8 cellular contexts compared by ENCODE assay signal in the genomic region with DNA sequence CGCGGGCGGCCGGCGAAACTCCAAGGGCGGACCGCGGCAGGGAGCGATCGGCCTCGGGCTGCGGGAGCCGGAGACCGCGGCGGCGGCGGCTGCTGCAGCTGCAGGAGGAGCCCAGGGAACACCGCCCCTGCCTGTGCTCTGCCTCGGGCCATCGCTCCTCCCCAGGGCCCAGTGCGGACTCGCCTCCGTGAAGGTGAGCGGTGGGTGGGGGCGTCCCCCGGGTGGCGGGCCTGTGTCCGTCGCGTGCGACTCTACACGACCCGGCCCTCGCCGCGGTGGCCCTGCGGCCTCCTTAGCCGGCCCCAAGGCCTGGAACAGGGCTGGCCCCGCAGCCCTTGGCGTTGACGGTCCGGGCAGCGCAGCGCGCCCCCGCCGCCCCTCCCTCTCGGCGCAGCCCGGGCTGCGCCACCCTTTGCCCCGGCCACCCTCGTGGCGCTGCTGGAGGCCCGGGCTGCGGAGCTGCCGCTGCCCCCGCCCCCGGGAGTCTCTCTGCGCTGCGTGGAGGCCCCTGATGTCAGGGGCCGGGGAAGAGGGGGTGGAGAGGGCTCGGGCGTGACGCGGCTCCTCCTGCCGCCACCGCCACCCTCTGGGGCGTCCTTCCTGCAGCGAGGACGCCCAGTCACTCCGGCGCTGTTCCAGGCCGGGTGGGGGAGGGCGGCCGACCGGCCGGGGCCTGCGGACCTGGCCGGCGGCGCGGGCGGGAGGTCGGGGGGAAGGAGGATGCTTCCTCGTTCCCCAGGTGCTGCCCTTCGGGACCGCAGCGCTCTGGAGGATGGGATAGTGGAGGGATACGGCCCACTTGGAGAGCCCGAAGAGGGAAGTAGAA. TPM values are rescaled to one million over a fixed set of nuclear protein-coding genes. Genes with fewer than 3 reads are reported as not detected.
DNase-seq lines count a peak whose midpoint lies in the region; ATAC-seq and TF ChIP-seq lines count a peak whose summit lies in the region.

No MANE protein-coding gene starts in this region.

- CTCF ChIA-PET in activated naive CD4-positive, alpha-beta T cell treated with anti-CD3 and anti-CD28 coated beads for 36 hours (lab: Charles Lee) = interaction anchor here (1.5 kb wide), 1 partner anchor 78 kb away, joined by 3 read pairs; no protein-coding TSS in a partner anchor

- peak; percentile 78 for DNase-seq in AG08395 (ENCODE audit: low spot score)
- peak; percentile 69 for DNase-seq in activated naive CD4-positive, alpha-beta T cell treated with anti-CD3 and anti-CD28 coated beads for 36 hours
- DNase-seq in Right ventricle myocardium superior = peak; percentile 82
- DNase-seq in pons (ENCODE audit: low spot score) = peak; percentile 34
- DNase-seq in type B pancreatic cell (ENCODE audit: extremely low spot score, unreplicated experiment) = peak; percentile 71

- peak overlapping the region; percentile 77 for H3K4me3 Mint-ChIP-seq in activated naive CD4-positive, alpha-beta T cell treated with anti-CD3 and anti-CD28 coated beads for 36 hours
- peak overlapping the region; percentile 92 for H3K4me3 Mint-ChIP-seq in type B pancreatic cell

- intact Hi-C loops in activated naive CD4-positive, alpha-beta T cell treated with anti-CD3 and anti-CD28 coated beads for 36 hours (cut with micrococcal nuclease) = loop anchor here (1.0 to 5.0 kb wide), 8 partner anchors 30 to 999 kb away; partner anchors contain the start of genes AKAP1, MKS1, MRPS23 and SRSF1
- intact Hi-C loops in Right ventricle myocardium superior (cut with DNase I) = loop anchor here (2.0 kb wide), 1 partner anchor 77 kb away; the partner anchor contains the start of gene SRSF1

- peaks cover 11% of the 10 kb centered on the region for H3K36me3 Mint-ChIP-seq in activated naive CD4-positive, alpha-beta T cell treated with anti-CD3 and anti-CD28 coated beads for 36 hours (ENCODE audit: low read depth)
- H3K36me3 Mint-ChIP-seq in type B pancreatic cell = peaks cover 31% of the 10 kb centered on the region

- peak; percentile 48 for TF ChIP-seq POLR2A in Raji (IDR thresholded peaks at IDR 0.05; ENCODE audit: insufficient read depth, low read depth, low read length)

- H3K27ac Mint-ChIP-seq in activated naive CD4-positive, alpha-beta T cell treated with anti-CD3 and anti-CD28 coated beads for 36 hours = peak overlapping the region; percentile 69
- H3K27ac Mint-ChIP-seq in type B pancreatic cell = peak overlapping the region; percentile 83

- ATAC-seq in GM19023 (IDR thresholded peaks at IDR 0.05; ENCODE audit: unreplicated experiment) (peak; percentile 56), HG03175 (IDR thresholded peaks at IDR 0.05; ENCODE audit: unreplicated experiment) (peak; percentile 51), Right ventricle myocardium superior (ENCODE audit: poor library complexity) (peak; percentile 78)

- peaks cover 43% of the 10 kb centered on the region for H3K4me1 Mint-ChIP-seq in activated naive CD4-positive, alpha-beta T cell treated with anti-CD3 and anti-CD28 coated beads for 36 hours (ENCODE audit: low read depth)
- peaks cover 51% of the 10 kb centered on the region for H3K4me1 Mint-ChIP-seq in type B pancreatic cell (ENCODE audit: unreplicated experiment)

- no peaks in the 10 kb centered on the region for H3K9me3 Mint-ChIP-seq in activated naive CD4-positive, alpha-beta T cell treated with anti-CD3 and anti-CD28 coated beads for 36 hours
- H3K9me3 Mint-ChIP-seq in type B pancreatic cell = no peaks in the 10 kb centered on the region

- no peaks in the 10 kb centered on the region for H3K27me3 Mint-ChIP-seq in activated naive CD4-positive, alpha-beta T cell treated with anti-CD3 and anti-CD28 coated beads for 36 hours (ENCODE audit: low read depth)
- H3K27me3 Mint-ChIP-seq in type B pancreatic cell = peaks cover 11% of the 10 kb centered on the region

- no peak for TF ChIP-seq CTCF in type B pancreatic cell (conservative IDR thresholded peaks at IDR 0.05)

RNA-seq across cellular contexts. Expression of gene DYNLL2, which starts 0.5 kb away (rescaled TPM):
- total RNA-seq in activated naive CD4-positive, alpha-beta T cell treated with anti-CD3 and anti-CD28 coated beads for 36 hours = 10 to 100 TPM; 19.1 to 19.4 TPM
- total RNA-seq in Right ventricle myocardium superior (81.5 TPM), type B pancreatic cell (ENCODE audit: low replicate concordance) (41.6 and 42.5 TPM in 2 replicates)

Comparison
In these comparisons a context has a peak if more than half of its experiments do, and no peak if none do; other contexts are left out.
1. Peak in every context shown above with its lines: DNase-seq and ATAC-seq.